Comparison of ENCODE assay signal across 1 cellular context in genomic region chr3:61663728-61664492, GRCh38.
TF ChIP-seq lines count a peak whose summit lies in the region.

No MANE protein-coding gene starts in this region.

TF ChIP-seq in SK-N-SH, 30 proteins besides CTCF, POLR2A, EP300 and RAD21 (continued from another document):
- TF ChIP-seq MAX (IDR thresholded peaks at IDR 0.05; ENCODE audit: low read depth) (peak; percentile 41; the same call in 1 of the 2 replicates), TEAD4 (IDR thresholded peaks at IDR 0.05; ENCODE audit: borderline replicate concordance, insufficient read depth) (peak; percentile 79), YY1 (IDR thresholded peaks at IDR 0.05; ENCODE audit: low read depth) (no peak), FOXJ3 (CRISPR knock-in tag; IDR thresholded peaks at IDR 0.05) (no peak), MEF2A (IDR thresholded peaks at IDR 0.05; ENCODE audit: borderline replicate concordance, low read depth) (no peak), IRF3 (IDR thresholded peaks at IDR 0.05; ENCODE audit: low read depth, low read length) (no peak), FOSL2 (IDR thresholded peaks at IDR 0.05; ENCODE audit: borderline replicate concordance, low read depth) (peak; percentile 93), ZBTB33 (IDR thresholded peaks at IDR 0.05; ENCODE audit: borderline replicate concordance, low read depth) (peak; percentile 35; the same call in 1 of the 2 replicates), POLR2AphosphoS5 (IDR thresholded peaks at IDR 0.05; ENCODE audit: low read depth, low read length) (peak; percentile 61; the same call in 1 of the 2 replicates), ELF1 (IDR thresholded peaks at IDR 0.05) (no peak; the same call in 1 of the 2 replicates), SIN3A (IDR thresholded peaks at IDR 0.05; ENCODE audit: borderline replicate concordance, low read depth, low read length) (peak; percentile 77; the same call in 1 of the 2 replicates), RFX5 (IDR thresholded peaks at IDR 0.05; ENCODE audit: low read length) (no peak), PBX3 (IDR thresholded peaks at IDR 0.05) (peak; percentile 89), EZH2phosphoT487 (IDR thresholded peaks at IDR 0.05; ENCODE audit: borderline replicate concordance, low read depth) (no peak), CHD2 (IDR thresholded peaks at IDR 0.05; ENCODE audit: low read length, partially characterized antibody) (no peak), FOXM1 (IDR thresholded peaks at IDR 0.05; ENCODE audit: low read depth) (no peak; the same call in 1 of the 2 replicates), SMC3 (IDR thresholded peaks at IDR 0.05; ENCODE audit: low read depth, low read length) (no peak), GABPA (IDR thresholded peaks at IDR 0.05; ENCODE audit: low read depth) (no peak), NFIC (IDR thresholded peaks at IDR 0.05; ENCODE audit: borderline replicate concordance) (peak; percentile 85), REST (IDR thresholded peaks at IDR 0.05; ENCODE audit: low read depth, low read length) (no peak), RCOR1 (IDR thresholded peaks at IDR 0.05; ENCODE audit: low read length) (no peak), JUND (IDR thresholded peaks at IDR 0.05) (peak; percentile 93), MXI1 (IDR thresholded peaks at IDR 0.05; ENCODE audit: low read depth, low read length) (no peak), RXRA (IDR thresholded peaks at IDR 0.05; ENCODE audit: borderline replicate concordance, low read depth) (peak; percentile 72; the same call in 1 of the 2 replicates), TCF12 (IDR thresholded peaks at IDR 0.05) (peak; percentile 98), USF1 (IDR thresholded peaks at IDR 0.05; ENCODE audit: borderline replicate concordance, low read depth) (no peak), TAF1 (IDR thresholded peaks at IDR 0.05; ENCODE audit: borderline replicate concordance, low read depth, low read length) (peak; percentile 11; the same call in 1 of the 2 replicates), GATA2 (CRISPR knock-in tag; IDR thresholded peaks at IDR 0.05) (no peak), USF2 (IDR thresholded peaks at IDR 0.05; ENCODE audit: borderline replicate concordance, low read depth, low read length) (no peak)
